38 cellular contexts compared by ENCODE assay signal in genomic region chr5:41296066-41296465, GRCh38.
"Had no signal": no experiment of that assay in that cellular context is flagged by ENCODE, and none has a peak within 500 bp of the region (broad histone marks: within the 10 kb centered on the region; RNA-seq: fewer than 3 reads in every experiment).

No MANE protein-coding gene starts in this region.

- DNase-seq: activated effector memory CD4-positive, alpha-beta T cell treated with anti-CD3 and anti-CD28 coated beads, Interleukin-2, amount 50 U/mL, for 16 hours; activated effector memory CD4-positive, alpha-beta T cell treated with Interleukin-2 at 50 U/mL for 16 hours; activated gamma-delta T cell; activated gamma-delta T cell treated with Interleukin-2 at 50 U/mL for 16 hours; activated naive CD4-positive, alpha-beta T cell; activated naive CD4-positive, alpha-beta T cell treated with anti-CD3 and anti-CD28 coated beads for 36 hours; activated naive CD4-positive, alpha-beta T cell treated with anti-CD3 and anti-CD28 coated beads, Interleukin-2, amount 10 ng/mL, durations not matched to agents 7 days and 5 days; activated naive CD4-positive, alpha-beta T cell treated with anti-CD3 and anti-CD28 coated beads, Interleukin-2, amount 50 U/mL, for 16 hours; activated naive CD4-positive, alpha-beta T cell treated with Interleukin-2 at 50 U/mL for 16 hours; activated naive CD8-positive, alpha-beta T cell treated with anti-CD3 and anti-CD28 coated beads for 36 hours; activated naive CD8-positive, alpha-beta T cell treated with anti-CD3 and anti-CD28 coated beads, Interleukin-2, amount 10 ng/mL, durations not matched to agents 7 days and 5 days; activated naive CD8-positive, alpha-beta T cell treated with anti-CD3 and anti-CD28 coated beads, Interleukin-2, amount 50 U/mL, for 24 hours; activated T-cell treated with anti-CD3 and anti-CD28 coated beads, Interleukin-2, amount 50 U/mL, for 1 hour; activated T-cell treated with anti-CD3 and anti-CD28 coated beads, Interleukin-2, amount 50 U/mL, for 24 hours; activated T-cell treated with anti-CD3 and anti-CD28 coated beads, Interleukin-2, amount 50 U/mL, for 4 hours; activated T-cell treated with anti-CD3 and anti-CD28 coated beads, Interleukin-2, amount 50 U/mL, for 48 hours; activated T-cell treated with anti-CD3 and anti-CD28 coated beads, Interleukin-2, amount 50 U/mL, for 72 hours; adrenal gland; amniotic stem cell; amygdala; anterior cingulate cortex; aorta; body of pancreas; brain microvascular endothelial cell; caudate nucleus; central memory CD4-positive, alpha-beta T cell; cerebellar nuclear complex had no signal

- H3K4me1 ChIP-seq: adrenal gland, ascending aorta, body of pancreas, breast epithelium had no signal

- H3K9me3 ChIP-seq: adrenal gland, ascending aorta, body of pancreas, breast epithelium had no signal

- H3K27me3 ChIP-seq: adrenal gland, ascending aorta, body of pancreas, brain microvascular endothelial cell, breast epithelium, cardiac muscle cell had no signal

- H3K27ac ChIP-seq: adrenal gland, ascending aorta, body of pancreas, brain microvascular endothelial cell, breast epithelium, cardiac muscle cell had no signal

- H3K36me3 ChIP-seq: adrenal gland, ascending aorta, brain microvascular endothelial cell, breast epithelium, cardiac muscle cell had no signal

- H3K4me3 Mint-ChIP-seq: activated naive CD4-positive, alpha-beta T cell treated with anti-CD3 and anti-CD28 coated beads for 36 hours; activated naive CD4-positive, alpha-beta T cell treated with anti-CD3 and anti-CD28 coated beads, Interleukin-2, amount 10 ng/mL, durations not matched to agents 7 days and 5 days; activated naive CD4-positive, alpha-beta T cell treated with anti-CD3 and anti-CD28 coated beads, Interleukin-2, amount 50 U/mL, for 24 hours; activated naive CD8-positive, alpha-beta T cell; activated naive CD8-positive, alpha-beta T cell treated with anti-CD3 and anti-CD28 coated beads for 36 hours; activated naive CD8-positive, alpha-beta T cell treated with anti-CD3 and anti-CD28 coated beads, Interleukin-2, amount 10 ng/mL, durations not matched to agents 7 days and 5 days; activated naive CD8-positive, alpha-beta T cell treated with anti-CD3 and anti-CD28 coated beads, Interleukin-2, amount 50 U/mL, for 24 hours; activated T-cell treated with anti-CD3 and anti-CD28 coated beads, Interleukin-2, amount 50 U/mL, for 24 hours; activated T-cell treated with anti-CD3 and anti-CD28 coated beads, Interleukin-2, amount 50 U/mL, for 4 hours; activated T-cell treated with anti-CD3 and anti-CD28 coated beads, Interleukin-2, amount 50 U/mL, for 72 hours; activated T-helper 1 cell treated with anti-CD3 and anti-CD28 coated beads, Interleukin-12 subunit alpha, Interleukin-12 subunit beta, Interleukin-2, Interleukin-4 antibody, amounts not matched to agents 30 ng/mL and 10 ng/mL and 1 ng/mL, durations not matched to agents 14 hours and 24 hours and 36 hours; activated T-helper 17 cell treated with anti-CD3 and anti-CD28 coated beads, Interleukin-2, amount 50 U/mL, for 72 hours; brain; central memory CD8-positive, alpha-beta T cell had no signal

- H3K9me3 Mint-ChIP-seq: activated naive CD4-positive, alpha-beta T cell treated with anti-CD3 and anti-CD28 coated beads for 36 hours; activated naive CD4-positive, alpha-beta T cell treated with anti-CD3 and anti-CD28 coated beads, Interleukin-2, amount 10 ng/mL, durations not matched to agents 7 days and 5 days; activated naive CD4-positive, alpha-beta T cell treated with anti-CD3 and anti-CD28 coated beads, Interleukin-2, amount 50 U/mL, for 24 hours; activated naive CD8-positive, alpha-beta T cell treated with anti-CD3 and anti-CD28 coated beads for 36 hours; activated naive CD8-positive, alpha-beta T cell treated with anti-CD3 and anti-CD28 coated beads, Interleukin-2, amount 10 ng/mL, durations not matched to agents 7 days and 5 days; activated naive CD8-positive, alpha-beta T cell treated with anti-CD3 and anti-CD28 coated beads, Interleukin-2, amount 50 U/mL, for 24 hours; activated T-cell treated with anti-CD3 and anti-CD28 coated beads, Interleukin-2, amount 50 U/mL, for 24 hours; activated T-cell treated with anti-CD3 and anti-CD28 coated beads, Interleukin-2, amount 50 U/mL, for 4 hours; activated T-cell treated with anti-CD3 and anti-CD28 coated beads, Interleukin-2, amount 50 U/mL, for 72 hours; activated T-helper 1 cell treated with anti-CD3 and anti-CD28 coated beads, Interleukin-12 subunit alpha, Interleukin-12 subunit beta, Interleukin-2, Interleukin-4 antibody, amounts not matched to agents 30 ng/mL and 10 ng/mL and 1 ng/mL, durations not matched to agents 14 hours and 24 hours and 36 hours; activated T-helper 17 cell treated with anti-CD3 and anti-CD28 coated beads, Interleukin-2, amount 50 U/mL, for 72 hours; activated T-helper 2 cell treated with anti-CD3 and anti-CD28 coated beads, Interferon-gamma antibody, Interleukin-2, Interleukin-4, amounts not matched to agents 10 μg/mL and 5 μg/mL and 100 μg/mL, durations not matched to agents 14 hours and 24 hours and 36 hours; brain; central memory CD8-positive, alpha-beta T cell had no signal

- H3K27me3 Mint-ChIP-seq: activated naive CD4-positive, alpha-beta T cell treated with anti-CD3 and anti-CD28 coated beads, Interleukin-2, amount 10 ng/mL, durations not matched to agents 7 days and 5 days; activated naive CD4-positive, alpha-beta T cell treated with anti-CD3 and anti-CD28 coated beads, Interleukin-2, amount 50 U/mL, for 24 hours; activated naive CD8-positive, alpha-beta T cell; activated naive CD8-positive, alpha-beta T cell treated with anti-CD3 and anti-CD28 coated beads for 36 hours; activated naive CD8-positive, alpha-beta T cell treated with anti-CD3 and anti-CD28 coated beads, Interleukin-2, amount 10 ng/mL, durations not matched to agents 7 days and 5 days; activated naive CD8-positive, alpha-beta T cell treated with anti-CD3 and anti-CD28 coated beads, Interleukin-2, amount 50 U/mL, for 24 hours; activated T-cell treated with anti-CD3 and anti-CD28 coated beads, Interleukin-2, amount 50 U/mL, for 24 hours; activated T-helper 17 cell treated with anti-CD3 and anti-CD28 coated beads, Interleukin-2, amount 50 U/mL, for 72 hours; brain; central memory CD8-positive, alpha-beta T cell had no signal

- H3K27ac Mint-ChIP-seq: activated naive CD4-positive, alpha-beta T cell treated with anti-CD3 and anti-CD28 coated beads for 36 hours; activated naive CD4-positive, alpha-beta T cell treated with anti-CD3 and anti-CD28 coated beads, Interleukin-2, amount 10 ng/mL, durations not matched to agents 7 days and 5 days; activated naive CD4-positive, alpha-beta T cell treated with anti-CD3 and anti-CD28 coated beads, Interleukin-2, amount 50 U/mL, for 24 hours; activated naive CD4-positive, alpha-beta T cell treated with anti-CD3 and anti-CD28 coated beads, Interleukin-2, amount 50 U/mL, for 72 hours; activated naive CD8-positive, alpha-beta T cell; activated naive CD8-positive, alpha-beta T cell treated with anti-CD3 and anti-CD28 coated beads for 36 hours; activated naive CD8-positive, alpha-beta T cell treated with anti-CD3 and anti-CD28 coated beads, Interleukin-2, amount 10 ng/mL, durations not matched to agents 7 days and 5 days; activated naive CD8-positive, alpha-beta T cell treated with anti-CD3 and anti-CD28 coated beads, Interleukin-2, amount 50 U/mL, for 24 hours; activated T-cell treated with anti-CD3 and anti-CD28 coated beads, Interleukin-2, amount 50 U/mL, for 24 hours; activated T-cell treated with anti-CD3 and anti-CD28 coated beads, Interleukin-2, amount 50 U/mL, for 72 hours; activated T-helper 1 cell treated with anti-CD3 and anti-CD28 coated beads, Interleukin-12 subunit alpha, Interleukin-12 subunit beta, Interleukin-2, Interleukin-4 antibody, amounts not matched to agents 30 ng/mL and 10 ng/mL and 1 ng/mL, durations not matched to agents 14 hours and 24 hours and 36 hours; activated T-helper 17 cell treated with anti-CD3 and anti-CD28 coated beads, Interleukin-2, amount 50 U/mL, for 72 hours; activated T-helper 2 cell treated with anti-CD3 and anti-CD28 coated beads, Interferon-gamma antibody, Interleukin-2, Interleukin-4, amounts not matched to agents 10 μg/mL and 5 μg/mL and 100 μg/mL, durations not matched to agents 14 hours and 24 hours and 36 hours; brain had no signal

- H3K4me3 ChIP-seq: adrenal gland, ascending aorta, body of pancreas, breast epithelium, cardiac muscle cell had no signal

- H3K36me3 Mint-ChIP-seq: activated naive CD4-positive, alpha-beta T cell treated with anti-CD3 and anti-CD28 coated beads, Interleukin-2, amount 10 ng/mL, durations not matched to agents 7 days and 5 days; activated naive CD4-positive, alpha-beta T cell treated with anti-CD3 and anti-CD28 coated beads, Interleukin-2, amount 50 U/mL, for 24 hours; activated naive CD4-positive, alpha-beta T cell treated with anti-CD3 and anti-CD28 coated beads, Interleukin-2, amount 50 U/mL, for 72 hours; activated naive CD8-positive, alpha-beta T cell; activated naive CD8-positive, alpha-beta T cell treated with anti-CD3 and anti-CD28 coated beads for 36 hours; activated naive CD8-positive, alpha-beta T cell treated with anti-CD3 and anti-CD28 coated beads, Interleukin-2, amount 10 ng/mL, durations not matched to agents 7 days and 5 days; brain had no signal

- H3K4me1 Mint-ChIP-seq: activated naive CD4-positive, alpha-beta T cell treated with anti-CD3 and anti-CD28 coated beads, Interleukin-2, amount 10 ng/mL, durations not matched to agents 7 days and 5 days; activated naive CD4-positive, alpha-beta T cell treated with anti-CD3 and anti-CD28 coated beads, Interleukin-2, amount 50 U/mL, for 24 hours; activated naive CD8-positive, alpha-beta T cell treated with anti-CD3 and anti-CD28 coated beads for 36 hours; activated naive CD8-positive, alpha-beta T cell treated with anti-CD3 and anti-CD28 coated beads, Interleukin-2, amount 10 ng/mL, durations not matched to agents 7 days and 5 days; activated naive CD8-positive, alpha-beta T cell treated with anti-CD3 and anti-CD28 coated beads, Interleukin-2, amount 50 U/mL, for 24 hours; activated T-helper 17 cell treated with anti-CD3 and anti-CD28 coated beads, Interleukin-2, amount 50 U/mL, for 72 hours; brain; central memory CD8-positive, alpha-beta T cell had no signal
